In genomic region chr19:32833388-32833787, GRCh38 we compare ENCODE assay signal across 3 cellular contexts. TPM values are rescaled to one million over a fixed set of nuclear protein-coding genes. Genes with fewer than 3 reads are reported as not detected.
"Had no signal": no experiment of that assay in that cellular context is flagged by ENCODE, and none has a peak within 500 bp of the region (broad histone marks: within the 10 kb centered on the region; RNA-seq: fewer than 3 reads in every experiment).

No MANE protein-coding gene starts in this region.

RNA-seq across cellular contexts. Expression of gene SLC7A9, which starts 36.2 kb away (rescaled TPM):
- total RNA-seq: HT1080, IMR-90, K562 had no signal
